Comparison of ENCODE assay signal across 9 cellular contexts in genomic region chr4:48445704-48446103, GRCh38. TPM values are rescaled to one million over a fixed set of nuclear protein-coding genes. Genes with fewer than 3 reads are reported as not detected.
A peak's percentile ranks its signal among the peaks of the same experiment; 100 is the strongest.
DNase-seq lines count a peak whose midpoint lies in the region; ATAC-seq, FAIRE-seq and TF ChIP-seq lines count a peak whose summit lies in the region.
"Had no signal": no experiment of that assay in that cellular context is flagged by ENCODE, and none has a peak within 500 bp of the region (broad histone marks: within the 10 kb centered on the region; RNA-seq: fewer than 3 reads in every experiment).

No MANE protein-coding gene starts in this region.

- WGBS in GM12878 (ENCODE audit: insufficient coverage, insufficient replicate concordance, low lambda C conversion rate, missing lambda C conversion rate): 11% methylated on average over 3 of the region's 3 CpGs

- TF ChIP-seq EP300 in GM12878 (IDR thresholded peaks at IDR 0.05; ENCODE audit: borderline replicate concordance in 1 of 2, control insufficient read depth in 1 of 2, low read depth in 2 of 2, low read length in 2 of 2): no peak

- H3K9me3 Mint-ChIP-seq in CD14-positive monocyte: peaks cover 2 to 8% (median 3%) of the 10 kb centered on the region in 7 donors
- H3K9me3 Mint-ChIP-seq in HFFc6: no peaks in the 10 kb centered on the region
- H3K9me3 Mint-ChIP-seq: central memory CD8-positive, alpha-beta T cell had no signal

- H3K36me3 Mint-ChIP-seq in CD14-positive monocyte: no peaks in the 10 kb centered on the region
- no peaks in the 10 kb centered on the region for H3K36me3 Mint-ChIP-seq in HFFc6 (ENCODE audit: low read depth)

- CTCF ChIA-PET in GM12878 (lab: Yijun Ruan, JAX): interaction anchor here (0.7 to 2.7 kb wide), 13 partner anchors 11 to 519 kb away, joined by 3 to 18 read pairs (median 4); no protein-coding TSS in a partner anchor

- in situ Hi-C loops in GM12878 (cut with MboI): no loop called here

- H3K27ac Mint-ChIP-seq in CD14-positive monocyte (no peak overlapping the region), HFFc6 (no peak overlapping the region)

- no peak for FAIRE-seq in GM12878 (lab: Jason Lieb, UNC)

- H3K4me2 ChIP-seq in GM12878 (ENCODE audit: control insufficient read depth, insufficient read depth): no peak overlapping the region

- BruUV-seq in GM12878 (replicated peaks; lab: Mats Ljungman, UMichigan): no TSS peak

- H3K27me3 ChIP-seq in GM12878 (replicated peaks in 1 of 2; ENCODE audit: control insufficient read depth in 2 of 2, insufficient read depth in 2 of 2, low read length in 1 of 2) (no peaks in the 10 kb centered on the region), MG63 (no peaks in the 10 kb centered on the region)

- H3K27ac ChIP-seq in GM12878 (ENCODE audit: control insufficient read depth, insufficient read depth): no peak overlapping the region

- H3K9ac ChIP-seq in GM12878 (ENCODE audit: control insufficient read depth, insufficient read depth, low read length): no peak overlapping the region

- H3K4me1 ChIP-seq in GM12878 (ENCODE audit: control insufficient read depth, insufficient read depth, low read length): no peaks in the 10 kb centered on the region

- no peaks in the 10 kb centered on the region for H4K20me1 ChIP-seq in GM12878 (ENCODE audit: control insufficient read depth, insufficient read depth)

- POLR2A ChIA-PET in GM12878 (lab: Charles Lee): no interaction called here

- RAD21 ChIA-PET in GM12878 (lab: Charles Lee; ENCODE audit: unreplicated experiment): interaction anchor here (1.0 to 1.3 kb wide), 2 partner anchors 515 to 517 kb away, joined by 3 to 4 read pairs; no protein-coding TSS in a partner anchor

- ATAC-seq in GM12878 (peak; percentile 49; the same call in 1 of the 3 replicates), HG03460 (IDR thresholded peaks at IDR 0.05; ENCODE audit: unreplicated experiment) (no peak)

- peaks cover 1% of the 10 kb centered on the region; the same call in 1 of the 3 replicates for H3K9me3 ChIP-seq in GM12878 (replicated peaks; ENCODE audit: control insufficient read depth, insufficient read depth, low read length)
- no peaks in the 10 kb centered on the region for H3K9me3 ChIP-seq in MG63

- H3K27me3 Mint-ChIP-seq in CD14-positive monocyte (ENCODE audit: low read depth in 3 of 3) (no peaks in the 10 kb centered on the region), HFFc6 (ENCODE audit: insufficient read depth) (peaks cover 3% of the 10 kb centered on the region; the same call in 1 of the 2 replicates)
- H3K27me3 Mint-ChIP-seq: central memory CD8-positive, alpha-beta T cell had no signal

- H3K4me1 Mint-ChIP-seq in CD14-positive monocyte: peaks cover 3% of the 10 kb centered on the region
- no peaks in the 10 kb centered on the region for H3K4me1 Mint-ChIP-seq in HFFc6 (ENCODE audit: low read depth)
- H3K4me1 Mint-ChIP-seq: central memory CD8-positive, alpha-beta T cell had no signal

- no peaks in the 10 kb centered on the region for H3K79me2 ChIP-seq in GM12878 (ENCODE audit: control insufficient read depth, insufficient read depth, low read length)

- no peak for DNase-seq in CD14-positive monocyte (ENCODE audit: low spot score)
- DNase-seq in HFFc6: peak; percentile 27
- no peak for DNase-seq in GM12878 (ENCODE audit: low read depth, low spot score)
- peak; percentile 27 to 43 for DNase-seq in lung microvascular endothelial cell (ENCODE audit: low read depth in 2 of 2)
- no peak for DNase-seq in MG63
- DNase-seq in effector CD8-positive, alpha-beta T cell (lab: John Stamatoyannopoulos, UW): no peak
- DNase-seq in posterior vena cava (ENCODE audit: low spot score): no peak

- H3K4me3 ChIP-seq in GM12878 (no peak overlapping the region), MG63 (no peak overlapping the region)

- H2AFZ ChIP-seq in GM12878 (ENCODE audit: control insufficient read depth, low read depth, low read length): no peak overlapping the region

- H3K4me3 Mint-ChIP-seq in CD14-positive monocyte: no peak overlapping the region
- no peak overlapping the region for H3K4me3 Mint-ChIP-seq in HFFc6
- H3K4me3 Mint-ChIP-seq: central memory CD8-positive, alpha-beta T cell had no signal

- TF ChIP-seq CTCF in CD14-positive monocyte (IDR thresholded peaks at IDR 0.05) (peak; percentile 76), HFFc6 (IDR thresholded peaks at IDR 0.05) (peak; percentile 85), GM12878 (IDR thresholded peaks at IDR 0.05 in 2 of 3, conservative IDR thresholded peaks at IDR 0.05 in 1 of 3; ENCODE audit: control insufficient read depth in 2 of 3, extremely low read depth in 1 of 3, insufficient read depth in 1 of 3, low read depth in 3 of 3, low read length in 3 of 3) (peak in 1 of 3 experiments; percentile 31; a peak in 2 of 6 replicates)

- peak; percentile 53 for TF ChIP-seq RAD21 in GM12878 (IDR thresholded peaks at IDR 0.05; ENCODE audit: insufficient read depth, low read depth, low read length)

- SMC1A ChIA-PET in GM12878 (lab: Charles Lee; ENCODE audit: uncharacterized antibody, unreplicated experiment): interaction anchor here (0.6 to 1.3 kb wide), 5 partner anchors 11 to 519 kb away, joined by 3 to 4 read pairs (median 3); no protein-coding TSS in a partner anchor

- H3K36me3 ChIP-seq in GM12878 (ENCODE audit: control insufficient read depth in 2 of 2, insufficient read depth in 2 of 2, low read length in 1 of 2): no peaks in the 10 kb centered on the region
- no peaks in the 10 kb centered on the region for H3K36me3 ChIP-seq in MG63

- intact Hi-C loops in CD14-positive monocyte (cut with micrococcal nuclease): no loop called here
- intact Hi-C loops in GM12878 (cut with micrococcal nuclease; ENCODE audit: unreplicated experiment): loop anchor here (2.0 to 5.0 kb wide), 3 partner anchors 52 to 517 kb away; no protein-coding TSS in a partner anchor
- intact Hi-C loops in posterior vena cava (cut with DNase I): no loop called here

- no peak for TF ChIP-seq POLR2A in GM12878 (IDR thresholded peaks at IDR 0.05; ENCODE audit: low read depth, low read length)

RNA-seq across cellular contexts. Expression of gene SLC10A4, which starts 37.4 kb away (rescaled TPM):
- polyA plus RNA-seq in CD14-positive monocyte (not detected), GM12878 (2011; rRNA removed) (0.12 TPM in 2 replicates), GM12878 (2014; fragmentation: Illumina TruSeq; extraction: Trizol) (not detected in 2 replicates), GM12878 (2014; fragmentation: Nextera tagmentation; extraction: Ambion mirVana) (not detected), GM12878 (2014; rRNA removed) (not detected in 2 replicates), GM12878 (2016; fragmentation: Nextera tagmentation; extraction: Ambion mirVana) (not detected)
- total RNA-seq in HFFc6 (2021; fragmentation: NEBNext Ultra II Directional; extraction: Animal tissue kit (Norgen Biotek cat#: 25700)): not detected
- 0.37 and 0.42 TPM in 2 replicates for total RNA-seq in GM12878 (2013; cell fraction: nucleolus; rRNA removed)
- total RNA-seq in GM12878 (2014; rRNA removed) (not detected in 2 replicates), GM12878 (2014; rRNA removed; fragmentation: Illumina TruSeq; extraction: Trizol) (not detected in 2 replicates), GM12878 (2021) (not detected in 2 replicates), lung microvascular endothelial cell (under 0.01 and 0.20 TPM in 2 replicates), posterior vena cava (under 1 TPM in 1 of 2 donors, not detected in 1; 0.19 TPM)
- not detected for polyA plus RNA-seq in GM12878 (2011; ENCODE audit: low read depth)
- not detected in 2 replicates for polyA plus RNA-seq in GM12878 (2011; cell fraction: cytosol; rRNA removed)
- polyA plus RNA-seq in GM12878 (2011; cell fraction: nucleus; rRNA removed): 0.19 and 0.45 TPM in 2 replicates
- not detected in 2 replicates for polyA plus RNA-seq in GM12878 (2012)
- 0.26 TPM in 1 of 2 replicates, not detected in the other for polyA minus RNA-seq in GM12878 (2011; rRNA and poly(A)+ RNA removed)
- not detected in 2 replicates for polyA minus RNA-seq in GM12878 (2011; cell fraction: cytosol; rRNA and poly(A)+ RNA removed)
- 0.29 TPM in 1 of 2 replicates, not detected in the other for polyA minus RNA-seq in GM12878 (2011; cell fraction: nucleus; rRNA and poly(A)+ RNA removed)
- total RNA-seq in MG63 (2014; rRNA removed; shearing (Covaris generic); ENCODE audit: low replicate concordance): not detected in 2 replicates

RNA-seq across cellular contexts. Expression of gene ZAR1, which starts 44.3 kb away (rescaled TPM):
- not detected for polyA plus RNA-seq in CD14-positive monocyte
- not detected for total RNA-seq in HFFc6 (2021; fragmentation: NEBNext Ultra II Directional; extraction: Animal tissue kit (Norgen Biotek cat#: 25700))
- total RNA-seq in GM12878 (2013; cell fraction: nucleolus; rRNA removed): not detected in 2 replicates
- not detected in 2 replicates for total RNA-seq in GM12878 (2014; rRNA removed)
- total RNA-seq in GM12878 (2014; rRNA removed; fragmentation: Illumina TruSeq; extraction: Trizol): not detected in 2 replicates
- total RNA-seq in GM12878 (2021): not detected in 2 replicates
- polyA plus RNA-seq in GM12878 (2011; ENCODE audit: low read depth): not detected
- polyA plus RNA-seq in GM12878 (2011; rRNA removed): not detected in 2 replicates
- polyA plus RNA-seq in GM12878 (2011; cell fraction: cytosol; rRNA removed): not detected in 2 replicates
- not detected in 2 replicates for polyA plus RNA-seq in GM12878 (2011; cell fraction: nucleus; rRNA removed)
- polyA plus RNA-seq in GM12878 (2012): not detected in 2 replicates
- polyA plus RNA-seq in GM12878 (2014; fragmentation: Illumina TruSeq; extraction: Trizol): not detected in 2 replicates
- polyA plus RNA-seq in GM12878 (2014; fragmentation: Nextera tagmentation; extraction: Ambion mirVana): not detected
- polyA plus RNA-seq in GM12878 (2014; rRNA removed): not detected in 2 replicates
- polyA plus RNA-seq in GM12878 (2016; fragmentation: Nextera tagmentation; extraction: Ambion mirVana): not detected
- polyA minus RNA-seq in GM12878 (2011; rRNA and poly(A)+ RNA removed): not detected in 2 replicates
- polyA minus RNA-seq in GM12878 (2011; cell fraction: cytosol; rRNA and poly(A)+ RNA removed): not detected in 2 replicates
- polyA minus RNA-seq in GM12878 (2011; cell fraction: nucleus; rRNA and poly(A)+ RNA removed): not detected in 2 replicates
- total RNA-seq in lung microvascular endothelial cell: not detected in 2 replicates
- not detected in 2 replicates for total RNA-seq in MG63 (2014; rRNA removed; shearing (Covaris generic); ENCODE audit: low replicate concordance)
- total RNA-seq in posterior vena cava: not detected

Comparison
In these comparisons a context has a peak if more than half of its experiments do, and no peak if none do; other contexts are left out.
1. DNase-seq: peak in HFFc6 (single experiment) and lung microvascular endothelial cell (2 of 2); none in CD14-positive monocyte (single experiment), GM12878 (single experiment), MG63 (single experiment), effector CD8-positive, alpha-beta T cell (single experiment) and posterior vena cava (single experiment).